In genomic region chr11:61800331-61801281, GRCh38 we compare ENCODE assay signal across 18 cellular contexts. TPM values are rescaled to one million over a fixed set of nuclear protein-coding genes. Genes with fewer than 3 reads are reported as not detected.
DNase-seq lines count a peak whose midpoint lies in the region; ATAC-seq and TF ChIP-seq lines count a peak whose summit lies in the region.
"Had no signal": no experiment of that assay in that cellular context is flagged by ENCODE, and none has a peak within 500 bp of the region (broad histone marks: within the 10 kb centered on the region; RNA-seq: fewer than 3 reads in every experiment).

No MANE protein-coding gene starts in this region.

- peak; percentile 27 for DNase-seq in CMK (ENCODE audit: low read depth)
- DNase-seq in IMR-90: peak; percentile 68
- no peak for DNase-seq in activated naive CD8-positive, alpha-beta T cell treated with anti-CD3 and anti-CD28 coated beads, Interleukin-2, amount 10 ng/mL, durations not matched to agents 7 days and 5 days
- no peak for DNase-seq in neural crest cell (ENCODE audit: low read depth, low spot score)
- no peak for DNase-seq in NCI-H1436 treated with DMSO at 0.1 percent for 48 hours (lab: John Stamatoyannopoulos, UW)
- no peak for DNase-seq in activated CD4-positive, alpha-beta memory T cell treated with anti-CD3 and anti-CD28 coated beads, Interleukin-2, amount 10 ng/mL, durations not matched to agents 7 days and 5 days
- DNase-seq in NCI-H2107 (lab: John Stamatoyannopoulos, UW): no peak
- DNase-seq: activated effector memory CD4-positive, alpha-beta T cell treated with anti-CD3 and anti-CD28 coated beads, Interleukin-2, amount 50 U/mL, for 16 hours; caudate nucleus; left ventricle myocardium inferior; mucosa of descending colon; NCI-H1105; nucleus accumbens; SIG-M5; stimulated activated CD4-positive, alpha-beta T cell treated with anti-CD3 and anti-CD28 coated beads, Interleukin-15, amount 100 ng/mL, for 24 hours had no signal

- H3K4me1 ChIP-seq in IMR-90 (ENCODE audit: control insufficient read depth, insufficient read depth, low read length): peaks cover 3% of the 10 kb centered on the region

- no peak overlapping the region for H3K56ac ChIP-seq in IMR-90 (ENCODE audit: extremely low read depth, insufficient read depth, low read length)

- H3K4ac ChIP-seq in IMR-90 (ENCODE audit: low read depth, low read length): no peak overlapping the region

- no peak overlapping the region for H3K4me3 Mint-ChIP-seq in activated naive CD8-positive, alpha-beta T cell treated with anti-CD3 and anti-CD28 coated beads, Interleukin-2, amount 10 ng/mL, durations not matched to agents 7 days and 5 days
- H3K4me3 Mint-ChIP-seq in neural crest cell: peak overlapping the region; percentile 16
- no peak overlapping the region for H3K4me3 Mint-ChIP-seq in activated CD4-positive, alpha-beta memory T cell treated with anti-CD3 and anti-CD28 coated beads, Interleukin-2, amount 10 ng/mL, durations not matched to agents 7 days and 5 days

- H3K4me3 ChIP-seq in IMR-90 (ENCODE audit: insufficient read depth, low read depth, low read length): no peak overlapping the region
- H3K4me3 ChIP-seq: BLaER1, left ventricle myocardium inferior, mucosa of descending colon, thoracic aorta had no signal

- peak; percentile 6; the same call in 1 of the 2 replicates for TF ChIP-seq RAD21 in IMR-90 (IDR thresholded peaks at IDR 0.05; ENCODE audit: low read length)

- no peak overlapping the region for H4K5ac ChIP-seq in IMR-90 (ENCODE audit: low read depth, low read length)

- H2AFZ ChIP-seq in IMR-90 (replicated peaks; ENCODE audit: low read length, poor library complexity): no peak overlapping the region

- H3K27me3 Mint-ChIP-seq in activated naive CD8-positive, alpha-beta T cell treated with anti-CD3 and anti-CD28 coated beads, Interleukin-2, amount 10 ng/mL, durations not matched to agents 7 days and 5 days: no peaks in the 10 kb centered on the region
- no peaks in the 10 kb centered on the region for H3K27me3 Mint-ChIP-seq in neural crest cell (ENCODE audit: low read depth)
- H3K27me3 Mint-ChIP-seq in activated CD4-positive, alpha-beta memory T cell treated with anti-CD3 and anti-CD28 coated beads, Interleukin-2, amount 10 ng/mL, durations not matched to agents 7 days and 5 days: no peaks in the 10 kb centered on the region

- no peak overlapping the region for H2BK120ac ChIP-seq in IMR-90 (ENCODE audit: low read depth, low read length)

- peaks cover 24% of the 10 kb centered on the region for H3K36me3 ChIP-seq in IMR-90 (ENCODE audit: control insufficient read depth, insufficient read depth, low read length)

- peak overlapping the region; percentile 3 for H2AK9ac ChIP-seq in IMR-90 (replicated peaks; ENCODE audit: low read depth, low read length, poor library complexity)

- intact Hi-C loops in IMR-90 (cut with micrococcal nuclease): no loop called here

- H2BK20ac ChIP-seq in IMR-90 (ENCODE audit: low read depth, low read length): no peak overlapping the region

- H3K9me3 Mint-ChIP-seq in activated naive CD8-positive, alpha-beta T cell treated with anti-CD3 and anti-CD28 coated beads, Interleukin-2, amount 10 ng/mL, durations not matched to agents 7 days and 5 days: no peaks in the 10 kb centered on the region
- no peaks in the 10 kb centered on the region for H3K9me3 Mint-ChIP-seq in neural crest cell
- H3K9me3 Mint-ChIP-seq in activated CD4-positive, alpha-beta memory T cell treated with anti-CD3 and anti-CD28 coated beads, Interleukin-2, amount 10 ng/mL, durations not matched to agents 7 days and 5 days: no peaks in the 10 kb centered on the region

- H3K9ac ChIP-seq in IMR-90 (ENCODE audit: low read depth, low read length): no peak overlapping the region
- H3K9ac ChIP-seq: BLaER1 had no signal

- no peak overlapping the region for H2BK15ac ChIP-seq in IMR-90 (ENCODE audit: low read depth, low read length)

- TF ChIP-seq POLR2A in IMR-90 (IDR thresholded peaks at IDR 0.05; ENCODE audit: low read depth, low read length): no peak

- dilution Hi-C loops in IMR-90 (cut with HindIII; ENCODE audit: low sequenced_read_pairs, unreplicated experiment): no loop called here

- TF ChIP-seq CTCF in IMR-90 (conservative IDR thresholded peaks at IDR 0.05; ENCODE audit: low read depth, low read length): no peak
- TF ChIP-seq CTCF in neural crest cell (conservative IDR thresholded peaks at IDR 0.05): no peak

- no CpG with 5 or more reads among the region's 3 CpGs for WGBS in IMR-90 (ENCODE audit: extremely low coverage in 2 of 2, insufficient read length in 1 of 2), 2 experiments

- no peak overlapping the region for H3K4me2 ChIP-seq in IMR-90 (ENCODE audit: low read depth, low read length)
- H3K4me2 ChIP-seq: BLaER1 had no signal

- no peak overlapping the region for H2AK5ac ChIP-seq in IMR-90 (ENCODE audit: low read depth, low read length)

- no peak overlapping the region for H2BK5ac ChIP-seq in IMR-90 (ENCODE audit: low read depth, low read length, poor library complexity, severe bottlenecking)

- no peak overlapping the region for H3K27ac ChIP-seq in IMR-90 (ENCODE audit: insufficient read depth, low read length)
- H3K27ac ChIP-seq: BLaER1, left ventricle myocardium inferior, thoracic aorta had no signal

- in situ Hi-C loops in IMR-90 (cut with MboI; ENCODE audit: low sequenced_read_pairs): no loop called here

- peak overlapping the region; percentile 8 for H3K27ac Mint-ChIP-seq in activated naive CD8-positive, alpha-beta T cell treated with anti-CD3 and anti-CD28 coated beads, Interleukin-2, amount 10 ng/mL, durations not matched to agents 7 days and 5 days
- H3K27ac Mint-ChIP-seq in neural crest cell (ENCODE audit: unreplicated experiment): no peak overlapping the region
- H3K27ac Mint-ChIP-seq in activated CD4-positive, alpha-beta memory T cell treated with anti-CD3 and anti-CD28 coated beads, Interleukin-2, amount 10 ng/mL, durations not matched to agents 7 days and 5 days: no peak overlapping the region

- BruUV-seq in IMR-90 (replicated peaks; lab: Mats Ljungman, UMichigan): TSS peak; percentile 48

- H3K14ac ChIP-seq in IMR-90 (replicated peaks; ENCODE audit: low read depth, low read length): no peak overlapping the region

- H4K20me1 ChIP-seq in IMR-90 (ENCODE audit: insufficient read depth, low read length): peaks cover 6% of the 10 kb centered on the region

- H4K8ac ChIP-seq in IMR-90 (ENCODE audit: low read depth in 2 of 2, low read length in 2 of 2): 0 out of 4 replicates have a peak overlapping the region, but pooled peaks of 1 of the 2 experiments have one; percentile 50

- no peaks in the 10 kb centered on the region for H3K27me3 ChIP-seq in IMR-90 (ENCODE audit: control insufficient read depth, insufficient read depth, low read length)
- H3K27me3 ChIP-seq: BLaER1 had no signal

- H3K79me1 ChIP-seq in IMR-90 (ENCODE audit: low read depth in 1 of 2, low read length in 2 of 2): peaks cover 21 to 55% of the 10 kb centered on the region in 2 experiments

- H3K4me1 Mint-ChIP-seq in activated naive CD8-positive, alpha-beta T cell treated with anti-CD3 and anti-CD28 coated beads, Interleukin-2, amount 10 ng/mL, durations not matched to agents 7 days and 5 days: peaks cover 22% of the 10 kb centered on the region
- H3K4me1 Mint-ChIP-seq in neural crest cell: peaks cover 16% of the 10 kb centered on the region
- H3K4me1 Mint-ChIP-seq in activated CD4-positive, alpha-beta memory T cell treated with anti-CD3 and anti-CD28 coated beads, Interleukin-2, amount 10 ng/mL, durations not matched to agents 7 days and 5 days: peaks cover 39% of the 10 kb centered on the region

- ATAC-seq in IMR-90 (ENCODE audit: low read depth): peak; percentile 79
- ATAC-seq in activated naive CD8-positive, alpha-beta T cell treated with anti-CD3 and anti-CD28 coated beads, Interleukin-2, amount 10 ng/mL, durations not matched to agents 7 days and 5 days (ENCODE audit: low read depth): no peak
- ATAC-seq: mucosa of descending colon, right cardiac atrium had no signal

- H3K18ac ChIP-seq in IMR-90 (ENCODE audit: low read depth, low read length): no peak overlapping the region

- no peak overlapping the region; the same call in 1 of the 2 replicates for H3K23ac ChIP-seq in IMR-90 (ENCODE audit: low read depth, low read length)

- H3K36me3 Mint-ChIP-seq in activated naive CD8-positive, alpha-beta T cell treated with anti-CD3 and anti-CD28 coated beads, Interleukin-2, amount 10 ng/mL, durations not matched to agents 7 days and 5 days: peaks cover 38% of the 10 kb centered on the region
- peaks cover 23% of the 10 kb centered on the region for H3K36me3 Mint-ChIP-seq in neural crest cell (ENCODE audit: low read depth)
- peaks cover 75% of the 10 kb centered on the region for H3K36me3 Mint-ChIP-seq in activated CD4-positive, alpha-beta memory T cell treated with anti-CD3 and anti-CD28 coated beads, Interleukin-2, amount 10 ng/mL, durations not matched to agents 7 days and 5 days (ENCODE audit: low read depth)

- H3K9me1 ChIP-seq in IMR-90 (ENCODE audit: insufficient read depth, low read length): peaks cover 9% of the 10 kb centered on the region

- POLR2A ChIA-PET in IMR-90 (lab: Charles Lee; ENCODE audit: unreplicated experiment): interaction anchor here (0.5 kb wide), 1 partner anchor 34 kb away, joined by 3 read pairs; no protein-coding TSS in a partner anchor
- POLR2A ChIA-PET in activated naive CD8-positive, alpha-beta T cell treated with anti-CD3 and anti-CD28 coated beads, Interleukin-2, amount 10 ng/mL, durations not matched to agents 7 days and 5 days (lab: Charles Lee): interaction anchor here (0.9 to 2.6 kb wide), 3 partner anchors 8 to 30 kb away, joined by 3 to 12 read pairs (median 7); partner anchors contain the start of genes FEN1 and TMEM258
- POLR2A ChIA-PET in activated CD4-positive, alpha-beta memory T cell treated with anti-CD3 and anti-CD28 coated beads, Interleukin-2, amount 10 ng/mL, durations not matched to agents 7 days and 5 days (lab: Charles Lee): interaction anchor here (1.2 to 4.2 kb wide), 6 partner anchors 8 to 307 kb away, joined by 3 to 31 read pairs (median 4); partner anchors contain the start of genes FADS1, FEN1 and TMEM258

- no peak overlapping the region for H4K91ac ChIP-seq in IMR-90 (ENCODE audit: insufficient read depth, low read depth, low read length)

- no peaks in the 10 kb centered on the region for H3K9me3 ChIP-seq in IMR-90 (ENCODE audit: control insufficient read depth, insufficient read depth, low read length)
- H3K9me3 ChIP-seq: BLaER1, left ventricle myocardium inferior, mucosa of descending colon, thoracic aorta had no signal

- CTCF ChIA-PET in IMR-90 (lab: Yijun Ruan, JAX): interaction anchor here (0.6 to 1.2 kb wide), 2 partner anchors 14 to 97 kb away, joined by 3 read pairs; no protein-coding TSS in a partner anchor
- CTCF ChIA-PET in activated CD4-positive, alpha-beta memory T cell treated with anti-CD3 and anti-CD28 coated beads, Interleukin-2, amount 10 ng/mL, durations not matched to agents 7 days and 5 days (lab: Charles Lee): interaction anchor here (1.1 to 2.4 kb wide), 4 partner anchors 9 to 307 kb away, joined by 3 to 9 read pairs (median 4); no protein-coding TSS in a partner anchor

RNA-seq across cellular contexts. Expression of gene FEN1, which starts 7.9 kb away (rescaled TPM):
- total RNA-seq in IMR-90 (2012; rRNA removed) (41.9 and 43.9 TPM in 2 replicates), neural crest cell (99.6 TPM in 2 replicates)
- 21.3 and 23.0 TPM in 2 replicates for polyA plus RNA-seq in IMR-90 (2012; rRNA removed)
- 15.5 and 18.0 TPM in 2 replicates for polyA plus RNA-seq in IMR-90 (2012; cell fraction: cytosol; rRNA removed)
- 6.4 and 7.0 TPM in 2 replicates for polyA plus RNA-seq in IMR-90 (2012; cell fraction: nucleus; rRNA removed; ENCODE audit: low replicate concordance)
- 10 to 100 TPM; 87.1 to 88.7 TPM for total RNA-seq in activated naive CD8-positive, alpha-beta T cell treated with anti-CD3 and anti-CD28 coated beads, Interleukin-2, amount 10 ng/mL, durations not matched to agents 7 days and 5 days
- 100 to 1,000 TPM; 104 to 105 TPM for total RNA-seq in activated CD4-positive, alpha-beta memory T cell treated with anti-CD3 and anti-CD28 coated beads, Interleukin-2, amount 10 ng/mL, durations not matched to agents 7 days and 5 days

RNA-seq across cellular contexts. Expression of gene TMEM258, which starts 8.2 kb away (rescaled TPM):
- 70.0 and 107 TPM in 2 replicates for total RNA-seq in IMR-90 (2012; rRNA removed)
- 280 and 290 TPM in 2 replicates for polyA plus RNA-seq in IMR-90 (2012; rRNA removed)
- 196 and 200 TPM in 2 replicates for polyA plus RNA-seq in IMR-90 (2012; cell fraction: cytosol; rRNA removed)
- polyA plus RNA-seq in IMR-90 (2012; cell fraction: nucleus; rRNA removed; ENCODE audit: low replicate concordance): 40.4 and 104 TPM in 2 replicates
- total RNA-seq in activated naive CD8-positive, alpha-beta T cell treated with anti-CD3 and anti-CD28 coated beads, Interleukin-2, amount 10 ng/mL, durations not matched to agents 7 days and 5 days: 100 to 1,000 TPM; 127 to 140 TPM
- total RNA-seq in neural crest cell: 162 and 174 TPM in 2 replicates
- total RNA-seq in activated CD4-positive, alpha-beta memory T cell treated with anti-CD3 and anti-CD28 coated beads, Interleukin-2, amount 10 ng/mL, durations not matched to agents 7 days and 5 days: 100 to 1,000 TPM; 192 to 196 TPM

RNA-seq across cellular contexts. Expression of gene FADS1, which starts 16.2 kb away (rescaled TPM):
- total RNA-seq in IMR-90 (2012; rRNA removed) (16.3 and 16.9 TPM in 2 replicates), neural crest cell (245 and 248 TPM in 2 replicates)
- polyA plus RNA-seq in IMR-90 (2012; rRNA removed): 17.6 and 18.4 TPM in 2 replicates
- 15.8 and 19.2 TPM in 2 replicates for polyA plus RNA-seq in IMR-90 (2012; cell fraction: cytosol; rRNA removed)
- polyA plus RNA-seq in IMR-90 (2012; cell fraction: nucleus; rRNA removed; ENCODE audit: low replicate concordance): 29.9 and 31.1 TPM in 2 replicates
- total RNA-seq in activated naive CD8-positive, alpha-beta T cell treated with anti-CD3 and anti-CD28 coated beads, Interleukin-2, amount 10 ng/mL, durations not matched to agents 7 days and 5 days: 10 to 100 TPM; 53.2 to 54.7 TPM
- total RNA-seq in activated CD4-positive, alpha-beta memory T cell treated with anti-CD3 and anti-CD28 coated beads, Interleukin-2, amount 10 ng/mL, durations not matched to agents 7 days and 5 days: 10 to 100 TPM; 63.6 to 68.2 TPM

RNA-seq across cellular contexts. Expression of gene FADS2, which starts 27.5 kb away (rescaled TPM):
- 31.9 and 33.3 TPM in 2 replicates for total RNA-seq in IMR-90 (2012; rRNA removed)
- 88.4 and 98.4 TPM in 2 replicates for polyA plus RNA-seq in IMR-90 (2012; rRNA removed)
- 45.4 and 87.9 TPM in 2 replicates for polyA plus RNA-seq in IMR-90 (2012; cell fraction: cytosol; rRNA removed)
- 69.4 and 94.9 TPM in 2 replicates for polyA plus RNA-seq in IMR-90 (2012; cell fraction: nucleus; rRNA removed; ENCODE audit: low replicate concordance)
- total RNA-seq in activated naive CD8-positive, alpha-beta T cell treated with anti-CD3 and anti-CD28 coated beads, Interleukin-2, amount 10 ng/mL, durations not matched to agents 7 days and 5 days: 100 to 1,000 TPM; 245 to 280 TPM
- 939 and 976 TPM in 2 replicates for total RNA-seq in neural crest cell
- total RNA-seq in activated CD4-positive, alpha-beta memory T cell treated with anti-CD3 and anti-CD28 coated beads, Interleukin-2, amount 10 ng/mL, durations not matched to agents 7 days and 5 days: 100 to 1,000 TPM; 251 to 253 TPM

RNA-seq across cellular contexts. Expression of gene MYRF, which starts 48.2 kb away (rescaled TPM):
- total RNA-seq in IMR-90 (2012; rRNA removed) (1.6 and 1.7 TPM in 2 replicates), neural crest cell (3.5 and 3.9 TPM in 2 replicates)
- polyA plus RNA-seq in IMR-90 (2012; rRNA removed): 10.6 and 10.7 TPM in 2 replicates
- polyA plus RNA-seq in IMR-90 (2012; cell fraction: cytosol; rRNA removed): 6.1 and 9.3 TPM in 2 replicates
- polyA plus RNA-seq in IMR-90 (2012; cell fraction: nucleus; rRNA removed; ENCODE audit: low replicate concordance): 31.2 and 47.2 TPM in 2 replicates
- 1 to 10 TPM; 3.4 TPM for total RNA-seq in activated naive CD8-positive, alpha-beta T cell treated with anti-CD3 and anti-CD28 coated beads, Interleukin-2, amount 10 ng/mL, durations not matched to agents 7 days and 5 days
- 1 to 10 TPM; 4.6 to 4.9 TPM for total RNA-seq in activated CD4-positive, alpha-beta memory T cell treated with anti-CD3 and anti-CD28 coated beads, Interleukin-2, amount 10 ng/mL, durations not matched to agents 7 days and 5 days

Comparison
In these comparisons a context has a peak if more than half of its experiments do, and no peak if none do; other contexts are left out.
1. DNase-seq: peak in CMK (single experiment) and IMR-90 (single experiment); none in activated naive CD8-positive, alpha-beta T cell treated with anti-CD3 and anti-CD28 coated beads, Interleukin-2, amount 10 ng/mL, durations not matched to agents 7 days and 5 days (single experiment), neural crest cell (single experiment), NCI-H1436 treated with DMSO at 0.1 percent for 48 hours (single experiment), activated CD4-positive, alpha-beta memory T cell treated with anti-CD3 and anti-CD28 coated beads, Interleukin-2, amount 10 ng/mL, durations not matched to agents 7 days and 5 days (single experiment) and NCI-H2107 (single experiment).